In genomic region chr12:65891987-65892481, GRCh38 we compare ENCODE assay signal across 9 cellular contexts.
A peak's percentile ranks its signal among the peaks of the same experiment; 100 is the strongest.
DNase-seq lines count a peak whose midpoint lies in the region; ATAC-seq, FAIRE-seq and TF ChIP-seq lines count a peak whose summit lies in the region.
"Had no signal": no experiment of that assay in that cellular context is flagged by ENCODE, and none has a peak within 500 bp of the region (broad histone marks: within the 10 kb centered on the region; RNA-seq: fewer than 3 reads in every experiment).

No MANE protein-coding gene starts in this region.

- H4K20me1 ChIP-seq in osteoblast (ENCODE audit: insufficient read depth, low read length), result no peaks in the 10 kb centered on the region

- no peak overlapping the region for H2BK12ac ChIP-seq in neuronal stem cell (ENCODE audit: low read length)

- H3K79me2 ChIP-seq in osteoblast (ENCODE audit: insufficient read depth, low read length), result peaks cover 57% of the 10 kb centered on the region

- H2AK5ac ChIP-seq in neuronal stem cell (ENCODE audit: low read depth, low read length), result no peak overlapping the region

- no peak overlapping the region for H4K8ac ChIP-seq in neuronal stem cell (ENCODE audit: low read depth, low read length)

- peaks cover 77% of the 10 kb centered on the region for H3K4me1 ChIP-seq in osteoblast (ENCODE audit: insufficient read depth, low read length)
- peaks cover 24 to 29% of the 10 kb centered on the region in 2 donors for H3K4me1 ChIP-seq in neuronal stem cell (ENCODE audit: control insufficient read depth in 2 of 2, insufficient read depth in 1 of 2, low read depth in 1 of 2, low read length in 2 of 2)

- no peak overlapping the region for H3K18ac ChIP-seq in neuronal stem cell (ENCODE audit: low read length)

- H2BK15ac ChIP-seq in neuronal stem cell (ENCODE audit: low read length), result no peak overlapping the region

- peak overlapping the region; percentile 78 for H3K4me2 ChIP-seq in osteoblast (ENCODE audit: insufficient read depth, low read length)
- H3K4me2 ChIP-seq in neuronal stem cell (ENCODE audit: insufficient read depth, low read length, poor library complexity, severe bottlenecking), result no peak overlapping the region

- no peaks in the 10 kb centered on the region for H3K27me3 ChIP-seq in osteoblast (ENCODE audit: insufficient read depth, low read length)
- H3K27me3 ChIP-seq in neuronal stem cell (ENCODE audit: control insufficient read depth in 3 of 3, insufficient read depth in 3 of 3, low read depth in 1 of 3, low read length in 3 of 3), result no peaks in the 10 kb centered on the region

- H3K4ac ChIP-seq in neuronal stem cell (ENCODE audit: low read length), result no peak overlapping the region

- H3K27ac ChIP-seq in osteoblast (ENCODE audit: low read depth, low read length), result peak overlapping the region; percentile 100
- H3K27ac ChIP-seq in neuronal stem cell (replicated peaks; ENCODE audit: low read length), result no peak overlapping the region

- H2BK120ac ChIP-seq in neuronal stem cell (ENCODE audit: low read depth, low read length), result no peak overlapping the region

- TF ChIP-seq CTCF in fibroblast of mammary gland (conservative IDR thresholded peaks at IDR 0.05; ENCODE audit: control insufficient read depth, insufficient read depth, low read depth, low read length) (no peak), osteoblast (IDR thresholded peaks at IDR 0.05; ENCODE audit: extremely low read depth, low read depth, low read length) (no peak)

- no peaks in the 10 kb centered on the region for H3K9me3 Mint-ChIP-seq in activated naive CD8-positive, alpha-beta T cell treated with anti-CD3 and anti-CD28 coated beads for 36 hours

- H3K4me3 ChIP-seq in fibroblast of mammary gland (ENCODE audit: control insufficient read depth, low read depth, low read length) (no peak overlapping the region), osteoblast (ENCODE audit: insufficient read depth, low read length) (peak overlapping the region; percentile 50), neuronal stem cell (ENCODE audit: low read length in 2 of 2) (no peak overlapping the region)

- H3K4me3 Mint-ChIP-seq in activated naive CD8-positive, alpha-beta T cell treated with anti-CD3 and anti-CD28 coated beads for 36 hours, result no peak overlapping the region

- peaks cover 37% of the 10 kb centered on the region for H3K27me3 Mint-ChIP-seq in activated naive CD8-positive, alpha-beta T cell treated with anti-CD3 and anti-CD28 coated beads for 36 hours

- H4K91ac ChIP-seq in neuronal stem cell (ENCODE audit: low read depth, low read length, poor library complexity), result no peak overlapping the region

- H3K27ac Mint-ChIP-seq in activated naive CD8-positive, alpha-beta T cell treated with anti-CD3 and anti-CD28 coated beads for 36 hours, result no peak overlapping the region

- H3K9me3 ChIP-seq in osteoblast (ENCODE audit: low read depth, low read length), result no peaks in the 10 kb centered on the region
- no peaks in the 10 kb centered on the region for H3K9me3 ChIP-seq in neuronal stem cell (replicated peaks in 1 of 2; ENCODE audit: control insufficient read depth in 2 of 2, insufficient read depth in 1 of 2, low read depth in 1 of 2, low read length in 2 of 2)

- ATAC-seq in HG02678 (IDR thresholded peaks at IDR 0.05; ENCODE audit: unreplicated experiment), result no peak

- peak; percentile 56 for DNase-seq in Ammon's horn (ENCODE audit: low spot score)
- peak; percentile 97 for DNase-seq in RCC 7860 (ENCODE audit: low spot score)
- DNase-seq in fibroblast of mammary gland (ENCODE audit: low read depth), result peak; percentile 100
- DNase-seq in osteoblast (ENCODE audit: insufficient read length, low spot score, missing footprints), result peak; percentile 84
- no peak for DNase-seq in activated naive CD8-positive, alpha-beta T cell treated with anti-CD3 and anti-CD28 coated beads for 36 hours
- no peak for DNase-seq in germinal center (ENCODE audit: low spot score)
- DNase-seq in neuronal stem cell (ENCODE audit: low spot score), result no peak
- DNase-seq: RPMI8226 had no signal

- H3K14ac ChIP-seq in neuronal stem cell (ENCODE audit: low read length), result no peak overlapping the region

- peaks cover 2% of the 10 kb centered on the region for H3K4me1 Mint-ChIP-seq in activated naive CD8-positive, alpha-beta T cell treated with anti-CD3 and anti-CD28 coated beads for 36 hours

- H3K36me3 Mint-ChIP-seq in activated naive CD8-positive, alpha-beta T cell treated with anti-CD3 and anti-CD28 coated beads for 36 hours, result no peaks in the 10 kb centered on the region

- H3K79me1 ChIP-seq in neuronal stem cell (ENCODE audit: low read depth, low read length), result no peaks in the 10 kb centered on the region

- H3K9ac ChIP-seq in neuronal stem cell (ENCODE audit: low read depth, low read length, poor library complexity), result no peak overlapping the region

- WGBS in neuronal stem cell (ENCODE audit: extremely low coverage in 2 of 2, insufficient read length in 2 of 2, insufficient replicate concordance in 1 of 2), 2 donors, result no CpG with 5 or more reads among the region's 10 CpGs

- FAIRE-seq in RCC 7860 (lab: Jason Lieb, UNC), result peak; percentile 94

- H2BK5ac ChIP-seq in neuronal stem cell (ENCODE audit: low read length), result no peak overlapping the region

- H2AFZ ChIP-seq in osteoblast (ENCODE audit: low read length), result no peak overlapping the region
- H2AFZ ChIP-seq in neuronal stem cell (ENCODE audit: low read length), result no peak overlapping the region

- H3K23ac ChIP-seq in neuronal stem cell (ENCODE audit: low read depth, low read length, poor library complexity), result no peak overlapping the region

- peaks cover 8% of the 10 kb centered on the region for H3K36me3 ChIP-seq in osteoblast (ENCODE audit: insufficient read depth, low read length)
- peaks cover 0 to 7% of the 10 kb centered on the region in 2 donors for H3K36me3 ChIP-seq in neuronal stem cell (replicated peaks in 1 of 2; ENCODE audit: control insufficient read depth in 2 of 2, insufficient read depth in 2 of 2, low read length in 2 of 2)

Comparison
In these comparisons a context has a peak if more than half of its experiments do, and no peak if none do; other contexts are left out.
1. DNase-seq: peak in Ammon's horn (single experiment), RCC 7860 (single experiment), fibroblast of mammary gland (single experiment) and osteoblast (single experiment); none in activated naive CD8-positive, alpha-beta T cell treated with anti-CD3 and anti-CD28 coated beads for 36 hours (single experiment), germinal center (single experiment) and neuronal stem cell (single experiment).